ENCODE assay signal across 15 cellular contexts in genomic region chr4:3486556-3487270, GRCh38. TPM values are rescaled to one million over a fixed set of nuclear protein-coding genes. Genes with fewer than 3 reads are reported as not detected.
A peak's percentile ranks its signal among the peaks of the same experiment; 100 is the strongest.
DNase-seq lines count a peak whose midpoint lies in the region; ATAC-seq and TF ChIP-seq lines count a peak whose summit lies in the region.
"Had no signal": no experiment of that assay in that cellular context is flagged by ENCODE, and none has a peak within 500 bp of the region (broad histone marks: within the 10 kb centered on the region; RNA-seq: fewer than 3 reads in every experiment).

No MANE protein-coding gene starts in this region.

- WGBS in mammary epithelial cell (ENCODE audit: low coverage, missing lambda C conversion rate), result 79% methylated on average over 10 of the region's 15 CpGs

- no peak overlapping the region for H2AFZ ChIP-seq in mammary epithelial cell (ENCODE audit: low read depth, low read length)

- dilution Hi-C loops in mammary epithelial cell (cut with HindIII; ENCODE audit: low sequenced_read_pairs), result no loop called here

- H3K9me3 Mint-ChIP-seq in MCF 10A (ENCODE audit: unreplicated experiment), result no peaks in the 10 kb centered on the region
- no peaks in the 10 kb centered on the region for H3K9me3 Mint-ChIP-seq in IgD-negative memory B cell
- no peaks in the 10 kb centered on the region for H3K9me3 Mint-ChIP-seq in activated B cell treated with CpG ODN at 0.5 μM for 24 hours

- peaks cover 37% of the 10 kb centered on the region for H3K4me1 ChIP-seq in mammary epithelial cell (ENCODE audit: insufficient read depth, low read length)

- H3K9ac ChIP-seq in mammary epithelial cell (ENCODE audit: insufficient read depth, low read length), result no peak overlapping the region

- H3K4me2 ChIP-seq in mammary epithelial cell (ENCODE audit: insufficient read depth, low read depth, low read length), result peak overlapping the region; percentile 98

- no peak for TF ChIP-seq POLR2A in GM18505 (IDR thresholded peaks at IDR 0.05; ENCODE audit: borderline replicate concordance, extremely low read depth, insufficient read depth, insufficient read length)

- H3K4me1 Mint-ChIP-seq in MCF 10A (ENCODE audit: insufficient read depth, unreplicated experiment) (no peaks in the 10 kb centered on the region), IgD-negative memory B cell (peaks cover 9 to 25% (median 14%) of the 10 kb centered on the region in 3 donors), activated B cell treated with CpG ODN at 0.5 μM for 24 hours (peaks cover 61% of the 10 kb centered on the region)

- no peak overlapping the region for H3K27ac ChIP-seq in mammary epithelial cell (ENCODE audit: insufficient read depth, low read depth, low read length)
- H3K27ac ChIP-seq: psoas muscle had no signal

- no peaks in the 10 kb centered on the region for H3K36me3 ChIP-seq in mammary epithelial cell (ENCODE audit: insufficient read depth, low read length)

- peaks cover 5% of the 10 kb centered on the region for H3K36me3 Mint-ChIP-seq in MCF 10A (ENCODE audit: insufficient read depth, unreplicated experiment)
- H3K36me3 Mint-ChIP-seq in IgD-negative memory B cell, result no peaks in the 10 kb centered on the region
- peaks cover 8% of the 10 kb centered on the region for H3K36me3 Mint-ChIP-seq in activated B cell treated with CpG ODN at 0.5 μM for 24 hours (ENCODE audit: low read depth)
- H3K36me3 Mint-ChIP-seq: activated CD8-positive, alpha-beta memory T cell treated with anti-CD3 and anti-CD28 coated beads, Interleukin-2, amount 10 ng/mL, durations not matched to agents 7 days and 5 days had no signal

- H3K4me3 ChIP-seq in mammary epithelial cell (replicated peaks in 1 of 3; ENCODE audit: insufficient read depth in 1 of 3, low read depth in 2 of 3, low read length in 3 of 3), result no peak overlapping the region
- H3K4me3 ChIP-seq: psoas muscle had no signal

- no peak overlapping the region for H3K27ac Mint-ChIP-seq in MCF 10A (ENCODE audit: low read depth, unreplicated experiment)
- peak overlapping the region; percentile 18 to 96 (median 90) for H3K27ac Mint-ChIP-seq in IgD-negative memory B cell
- no peak overlapping the region for H3K27ac Mint-ChIP-seq in activated B cell treated with CpG ODN at 0.5 μM for 24 hours
- H3K27ac Mint-ChIP-seq: activated CD8-positive, alpha-beta memory T cell treated with anti-CD3 and anti-CD28 coated beads, Interleukin-2, amount 10 ng/mL, durations not matched to agents 7 days and 5 days had no signal

- no peaks in the 10 kb centered on the region for H3K27me3 Mint-ChIP-seq in MCF 10A (ENCODE audit: insufficient read depth, unreplicated experiment)
- no peaks in the 10 kb centered on the region for H3K27me3 Mint-ChIP-seq in IgD-negative memory B cell
- no peaks in the 10 kb centered on the region for H3K27me3 Mint-ChIP-seq in activated B cell treated with CpG ODN at 0.5 μM for 24 hours

- no peak for ATAC-seq in activated B cell treated with CpG ODN at 0.5 μM for 24 hours (ENCODE audit: low read depth)
- ATAC-seq in HG02885 (IDR thresholded peaks at IDR 0.05; ENCODE audit: poor library complexity, unreplicated experiment), result no peak
- ATAC-seq in GM18505 (IDR thresholded peaks at IDR 0.05; ENCODE audit: unreplicated experiment), result no peak
- ATAC-seq: activated CD8-positive, alpha-beta memory T cell treated with anti-CD3 and anti-CD28 coated beads, Interleukin-2, amount 10 ng/mL, durations not matched to agents 7 days and 5 days; psoas muscle had no signal

- DNase-seq in mammary epithelial cell (peak; percentile 19), MCF 10A (ENCODE audit: unreplicated experiment) (no peak), activated B cell treated with CpG ODN at 0.5 μM for 24 hours (no peak), retina (peak; percentile 79), NCI-H187 treated with DMSO at 0.1 percent for 48 hours (lab: John Stamatoyannopoulos, UW) (no peak)
- DNase-seq: activated CD8-positive, alpha-beta memory T cell treated with anti-CD3 and anti-CD28 coated beads, Interleukin-2, amount 10 ng/mL, durations not matched to agents 7 days and 5 days; activated naive CD4-positive, alpha-beta T cell treated with anti-CD3 and anti-CD28 coated beads, Interleukin-2, amount 50 U/mL, for 16 hours; foreskin fibroblast; NCI-H2029 treated with DMSO at 0.1 percent for 48 hours; psoas muscle; trophoblast cell had no signal

- H4K20me1 ChIP-seq in mammary epithelial cell (ENCODE audit: insufficient read depth, low read length), result no peaks in the 10 kb centered on the region

- no peaks in the 10 kb centered on the region for H3K9me3 ChIP-seq in mammary epithelial cell (replicated peaks; ENCODE audit: insufficient read depth, low read length)
- H3K9me3 ChIP-seq: psoas muscle had no signal

- in situ Hi-C loops in mammary epithelial cell (cut with MboI; ENCODE audit: low sequenced_read_pairs in 2 of 2), result no loop called here

- CTCF ChIA-PET in mammary epithelial cell (lab: Charles Lee; ENCODE audit: low non-redundant PET) (interaction anchor here (0.8 kb wide), 1 partner anchor 13 kb away, joined by 3 read pairs; no protein-coding TSS in a partner anchor), MCF 10A (lab: Yijun Ruan, JAX) (interaction anchor here (0.5 to 0.8 kb wide), 3 partner anchors 10 to 366 kb away, joined by 3 read pairs; no protein-coding TSS in a partner anchor), activated B cell treated with CpG ODN at 0.5 μM for 24 hours (lab: Charles Lee) (no interaction called here)

- intact Hi-C loops in mammary epithelial cell (cut with micrococcal nuclease) (no loop called here), MCF 10A (cut with micrococcal nuclease) (no loop called here), activated B cell treated with CpG ODN at 0.5 μM for 24 hours (cut with micrococcal nuclease) (loop anchor here (10.0 kb wide), 2 partner anchors 442 to 1902 kb away; no protein-coding TSS in a partner anchor)

- POLR2A ChIA-PET in MCF 10A (lab: Yijun Ruan, JAX), result no interaction called here
- POLR2A ChIA-PET in activated B cell treated with CpG ODN at 0.5 μM for 24 hours (lab: Charles Lee), result interaction anchor here (0.6 to 0.8 kb wide), 2 partner anchors 229 to 991 kb away, joined by 3 read pairs; no protein-coding TSS in a partner anchor

- H3K4me3 Mint-ChIP-seq in MCF 10A (ENCODE audit: unreplicated experiment) (no peak overlapping the region), IgD-negative memory B cell (peak overlapping the region; percentile 80 to 95 (median 92)), activated B cell treated with CpG ODN at 0.5 μM for 24 hours (peak overlapping the region; percentile 62)
- H3K4me3 Mint-ChIP-seq: activated CD8-positive, alpha-beta memory T cell treated with anti-CD3 and anti-CD28 coated beads, Interleukin-2, amount 10 ng/mL, durations not matched to agents 7 days and 5 days had no signal

- TF ChIP-seq CTCF in mammary epithelial cell (conservative IDR thresholded peaks at IDR 0.05 in 1 of 2, IDR thresholded peaks at IDR 0.05 in 1 of 2; ENCODE audit: extremely low read depth in 1 of 2, insufficient read depth in 1 of 2, low read depth in 1 of 2, low read length in 2 of 2) (no peak), MCF 10A (IDR thresholded peaks at IDR 0.05; ENCODE audit: unreplicated experiment) (no peak), activated B cell treated with CpG ODN at 0.5 μM for 24 hours (IDR thresholded peaks at IDR 0.05) (no peak)

- no peaks in the 10 kb centered on the region for H3K27me3 ChIP-seq in mammary epithelial cell (ENCODE audit: insufficient read depth, low read length)

- peaks cover 41% of the 10 kb centered on the region for H3K79me2 ChIP-seq in mammary epithelial cell (ENCODE audit: insufficient read depth, low read length)

- BruUV-seq in mammary epithelial cell (replicated peaks; lab: Mats Ljungman, UMichigan), result no TSS peak
- no TSS peak for BruUV-seq in MCF 10A (replicated peaks; lab: Mats Ljungman, UMichigan)

RNA-seq across cellular contexts. Expression of gene DOK7, which starts 23.6 kb away (rescaled TPM):
- 10 to 100 TPM; 10.6 to 19.3 TPM for total RNA-seq in mammary epithelial cell
- 2.8 TPM for polyA plus RNA-seq in mammary epithelial cell
- polyA minus RNA-seq in mammary epithelial cell, result 5.2 TPM
- 1.1 and 5.3 TPM in 2 replicates for total RNA-seq in MCF 10A (2022)
- 25.2 TPM for polyA plus RNA-seq in IgD-negative memory B cell
- total RNA-seq in activated B cell treated with CpG ODN at 0.5 μM for 24 hours, result 2.7 TPM in 2 replicates
- total RNA-seq: activated CD8-positive, alpha-beta memory T cell treated with anti-CD3 and anti-CD28 coated beads, Interleukin-2, amount 10 ng/mL, durations not matched to agents 7 days and 5 days had no signal

RNA-seq across cellular contexts. Expression of gene HGFAC, which starts 44.9 kb away (rescaled TPM):
- total RNA-seq in mammary epithelial cell (not detected), MCF 10A (2022) (0.28 TPM in 1 of 2 replicates, not detected in the other), activated B cell treated with CpG ODN at 0.5 μM for 24 hours (not detected in 2 replicates)
- polyA plus RNA-seq in mammary epithelial cell (not detected), IgD-negative memory B cell (not detected)
- not detected for polyA minus RNA-seq in mammary epithelial cell
- total RNA-seq: activated CD8-positive, alpha-beta memory T cell treated with anti-CD3 and anti-CD28 coated beads, Interleukin-2, amount 10 ng/mL, durations not matched to agents 7 days and 5 days; bronchial epithelial cell had no signal

RNA-seq across cellular contexts. Expression of gene LRPAP1, which starts 45.5 kb away (rescaled TPM):
- total RNA-seq in mammary epithelial cell (100 to 1,000 TPM; 121 to 140 TPM), MCF 10A (2022) (93.6 and 96.2 TPM in 2 replicates), activated B cell treated with CpG ODN at 0.5 μM for 24 hours (60.9 and 62.9 TPM in 2 replicates)
- polyA plus RNA-seq in mammary epithelial cell (139 TPM), IgD-negative memory B cell (138 TPM)
- 10.5 TPM for polyA minus RNA-seq in mammary epithelial cell

Comparison
In these comparisons a context has a peak if more than half of its experiments do, and no peak if none do; other contexts are left out.
1. DNase-seq: peak in mammary epithelial cell (single experiment) and retina (single experiment); none in MCF 10A (single experiment), activated B cell treated with CpG ODN at 0.5 μM for 24 hours (single experiment) and NCI-H187 treated with DMSO at 0.1 percent for 48 hours (single experiment).
2. H3K27ac Mint-ChIP-seq: peak in IgD-negative memory B cell (3 of 3); none in MCF 10A (single experiment) and activated B cell treated with CpG ODN at 0.5 μM for 24 hours (single experiment).